ENCODE assay signal across 1 cellular context in genomic region chr16:46885960-46886763, GRCh38.
TF ChIP-seq lines count a peak whose summit lies in the region.

No MANE protein-coding gene starts in this region.

TF ChIP-seq in HepG2, 621 proteins besides CTCF, POLR2A, EP300 and RAD21 (continued from another document and continues in another):
- no peak for TF ChIP-seq ZNF275 (CRISPR knock-in tag; IDR thresholded peaks at IDR 0.05; ENCODE audit: borderline replicate concordance)
- TF ChIP-seq ZFP90 (CRISPR knock-in tag; IDR thresholded peaks at IDR 0.05; ENCODE audit: borderline replicate concordance) = no peak
- TF ChIP-seq KLF13 (CRISPR knock-in tag; IDR thresholded peaks at IDR 0.05) = no peak
- TF ChIP-seq ERF (CRISPR knock-in tag; IDR thresholded peaks at IDR 0.05) = no peak; the same call in 1 of the 2 replicates
- TF ChIP-seq E2F1 (CRISPR knock-in tag; IDR thresholded peaks at IDR 0.05) = no peak
- no peak for TF ChIP-seq ZNF776 (CRISPR knock-in tag; IDR thresholded peaks at IDR 0.05)
- no peak for TF ChIP-seq NONO (IDR thresholded peaks at IDR 0.05)
- TF ChIP-seq NONO (CRISPR knock-in tag; conservative IDR thresholded peaks at IDR 0.05) = 0 out of 2 replicates have a peak, but pooled peaks have one; percentile 54
- TF ChIP-seq ZNF12 (CRISPR knock-in tag; IDR thresholded peaks at IDR 0.05) = peak; percentile 19; the same call in 1 of the 2 replicates
- no peak for TF ChIP-seq ATF7-NPFF (CRISPR knock-in tag; IDR thresholded peaks at IDR 0.05; ENCODE audit: low read depth)
- no peak for TF ChIP-seq KLF9 (CRISPR knock-in tag; IDR thresholded peaks at IDR 0.05; ENCODE audit: low read depth)
- TF ChIP-seq ZNF724P (CRISPR knock-in tag; IDR thresholded peaks at IDR 0.05; ENCODE audit: borderline replicate concordance) = no peak
- 0 out of 2 replicates have a peak, but pooled peaks have one; percentile 22 for TF ChIP-seq ZNF318 (CRISPR knock-in tag; IDR thresholded peaks at IDR 0.05)
- TF ChIP-seq GABPA (IDR thresholded peaks at IDR 0.05; ENCODE audit: low read depth, low read length) = no peak
- 0 out of 2 replicates have a peak, but pooled peaks have one; percentile 15 for TF ChIP-seq GABPA (CRISPR knock-in tag; IDR thresholded peaks at IDR 0.05; ENCODE audit: low read depth)
- TF ChIP-seq ZNF326 (CRISPR knock-in tag; IDR thresholded peaks at IDR 0.05; ENCODE audit: borderline replicate concordance) = no peak
- no peak for TF ChIP-seq ZBTB20 (CRISPR knock-in tag; IDR thresholded peaks at IDR 0.05; ENCODE audit: borderline replicate concordance, low read depth)
- no peak for TF ChIP-seq ELK4 (CRISPR knock-in tag; IDR thresholded peaks at IDR 0.05; ENCODE audit: borderline replicate concordance)
- no peak for TF ChIP-seq FOSL1 (CRISPR knock-in tag; IDR thresholded peaks at IDR 0.05; ENCODE audit: borderline replicate concordance)
- no peak for TF ChIP-seq FOXP1 (IDR thresholded peaks at IDR 0.05)
- TF ChIP-seq FOXP1 (CRISPR knock-in tag; IDR thresholded peaks at IDR 0.05) = no peak
- TF ChIP-seq ZNF263 (CRISPR knock-in tag; IDR thresholded peaks at IDR 0.05) = peak; percentile 41; the same call in 1 of the 2 replicates
- no peak for TF ChIP-seq ZNF670 (CRISPR knock-in tag; IDR thresholded peaks at IDR 0.05; ENCODE audit: borderline replicate concordance)
- TF ChIP-seq ZNF839 (CRISPR knock-in tag; IDR thresholded peaks at IDR 0.05; ENCODE audit: borderline replicate concordance) = no peak
- peak; percentile 75; the same call in 1 of the 2 replicates for TF ChIP-seq GTF3A (CRISPR knock-in tag; conservative IDR thresholded peaks at IDR 0.05)
- no peak; the same call in 1 of the 2 replicates for TF ChIP-seq ZBTB26 (CRISPR knock-in tag; IDR thresholded peaks at IDR 0.05; ENCODE audit: borderline replicate concordance)
- no peak; the same call in none of the 2 replicates for TF ChIP-seq POLR2G (IDR thresholded peaks at IDR 0.05; ENCODE audit: low read depth, low read length)
- TF ChIP-seq ATF7 (IDR thresholded peaks at IDR 0.05) = no peak
- no peak for TF ChIP-seq ATF7 (CRISPR knock-in tag; IDR thresholded peaks at IDR 0.05)
- TF ChIP-seq ZFP36L2 (CRISPR knock-in tag; IDR thresholded peaks at IDR 0.05) = no peak
- TF ChIP-seq ZNF138 (CRISPR knock-in tag; IDR thresholded peaks at IDR 0.05; ENCODE audit: low read depth) = no peak
- TF ChIP-seq SP1 (IDR thresholded peaks at IDR 0.05) = no peak
- TF ChIP-seq SP1 (CRISPR knock-in tag; IDR thresholded peaks at IDR 0.05) = no peak
- TF ChIP-seq RBFOX2 (IDR thresholded peaks at IDR 0.05; ENCODE audit: low read depth, low read length) = no peak; the same call in none of the 2 replicates
- no peak for TF ChIP-seq REST (IDR thresholded peaks at IDR 0.05; ENCODE audit: borderline replicate concordance in 1 of 2, low read depth in 1 of 2, low read length in 2 of 2)
- TF ChIP-seq LRRFIP1 (CRISPR knock-in tag; conservative IDR thresholded peaks at IDR 0.05) = no peak
- no peak for TF ChIP-seq YY1 (IDR thresholded peaks at IDR 0.05; ENCODE audit: insufficient read depth, insufficient replicate concordance, low read depth, low read length)
- no peak for TF ChIP-seq CHCHD3 (CRISPR knock-in tag; IDR thresholded peaks at IDR 0.05)
- no peak for TF ChIP-seq HOXA5 (CRISPR knock-in tag; IDR thresholded peaks at IDR 0.05)
- no peak for TF ChIP-seq ZBTB7A (CRISPR knock-in tag; IDR thresholded peaks at IDR 0.05)
- no peak for TF ChIP-seq TGIF2 (CRISPR knock-in tag; IDR thresholded peaks at IDR 0.05)
- 0 out of 2 replicates have a peak, but pooled peaks have one; percentile 33 for TF ChIP-seq ZNF790 (CRISPR knock-in tag; IDR thresholded peaks at IDR 0.05; ENCODE audit: borderline replicate concordance)
- TF ChIP-seq CENPX (CRISPR knock-in tag; IDR thresholded peaks at IDR 0.05) = no peak
- no peak for TF ChIP-seq ZNF775 (CRISPR knock-in tag; IDR thresholded peaks at IDR 0.05; ENCODE audit: borderline replicate concordance)
- no peak for TF ChIP-seq ZNF552 (CRISPR knock-in tag; IDR thresholded peaks at IDR 0.05; ENCODE audit: borderline replicate concordance)
- TF ChIP-seq RARG (CRISPR knock-in tag; IDR thresholded peaks at IDR 0.05; ENCODE audit: low read depth) = 0 out of 2 replicates have a peak, but pooled peaks have one; percentile 71
- TF ChIP-seq TEAD3 (CRISPR knock-in tag; optimal IDR thresholded peaks at IDR 0.05; ENCODE audit: borderline replicate concordance) = peak; percentile 18
- TF ChIP-seq ZSCAN31 (CRISPR knock-in tag; IDR thresholded peaks at IDR 0.05; ENCODE audit: low read depth) = peak; percentile 17; the same call in 1 of the 2 replicates
- no peak for TF ChIP-seq FOXM1 (CRISPR knock-in tag; IDR thresholded peaks at IDR 0.05)
- TF ChIP-seq NR1H2 (CRISPR knock-in tag; IDR thresholded peaks at IDR 0.05; ENCODE audit: borderline replicate concordance, low read depth) = 0 out of 2 replicates have a peak, but pooled peaks have one; percentile 29
- TF ChIP-seq ZNF619 (CRISPR knock-in tag; IDR thresholded peaks at IDR 0.05) = no peak
